8 cellular contexts compared by ENCODE assay signal in genomic region chr3:136343873-136344281, GRCh38.
DNase-seq lines count a peak whose midpoint lies in the region; ATAC-seq and TF ChIP-seq lines count a peak whose summit lies in the region.

No MANE protein-coding gene starts in this region.

- intact Hi-C loops in breast epithelium (cut with DNase I; ENCODE audit: low total_unique reads), result no loop called here
- intact Hi-C loops in lower lobe of right lung (cut with DNase I), result no loop called here

- H3K4me3 ChIP-seq in AG10803 (ENCODE audit: low read length), result no peak overlapping the region
- no peak overlapping the region for H3K4me3 ChIP-seq in breast epithelium
- no peak overlapping the region for H3K4me3 ChIP-seq in lower lobe of right lung

- H3K4me1 ChIP-seq in breast epithelium, result no peaks in the 10 kb centered on the region
- peaks cover 12% of the 10 kb centered on the region for H3K4me1 ChIP-seq in lower lobe of right lung

- H3K27me3 ChIP-seq in breast epithelium (no peaks in the 10 kb centered on the region), lower lobe of right lung (ENCODE audit: low read depth) (no peaks in the 10 kb centered on the region)

- H3K9me3 ChIP-seq in breast epithelium, result no peaks in the 10 kb centered on the region
- no peaks in the 10 kb centered on the region for H3K9me3 ChIP-seq in lower lobe of right lung

- H3K36me3 ChIP-seq in breast epithelium (no peaks in the 10 kb centered on the region), lower lobe of right lung (peaks cover 37% of the 10 kb centered on the region)

- ATAC-seq in lower lobe of right lung, result peak; percentile 91 to 95

- TF ChIP-seq POLR2A in breast epithelium (IDR thresholded peaks at IDR 0.05), result no peak

- no peak for TF ChIP-seq CTCF in AG10803 (conservative IDR thresholded peaks at IDR 0.05; ENCODE audit: low read length)
- no peak for TF ChIP-seq CTCF in breast epithelium (IDR thresholded peaks at IDR 0.05)
- TF ChIP-seq CTCF in lower lobe of right lung (IDR thresholded peaks at IDR 0.05), result no peak

- H3K27ac ChIP-seq in breast epithelium, result peak overlapping the region in 1 of 2 donors; percentile 10
- H3K27ac ChIP-seq in lower lobe of right lung, result no peak overlapping the region

- peak; percentile 97 for DNase-seq in AG10803 (ENCODE audit: low read depth)
- peak; percentile 95 for DNase-seq in LHCN-M2 (ENCODE audit: low read depth)
- peak; percentile 64 to 88 for DNase-seq in breast epithelium (ENCODE audit: low spot score in 2 of 2)
- DNase-seq in lower lobe of right lung, result peak; percentile 81
- no peak for DNase-seq in NCI-H1092 (lab: John Stamatoyannopoulos, UW)
- DNase-seq in NK-92 treated with Interleukin-12 subunit alpha and Interleukin-12 subunit beta, amount 100 ng/mL, for 24 hours (lab: John Stamatoyannopoulos, UW), result no peak
- DNase-seq in activated CD4-positive, alpha-beta T cell treated with anti-CD3 and anti-CD28 coated beads, Interleukin-2, amount 50 U/mL, for 48 hours, result no peak
- no peak for DNase-seq in GDM1 (lab: John Stamatoyannopoulos, UW)

Comparison
In these comparisons a context has a peak if more than half of its experiments do, and no peak if none do; other contexts are left out.
1. DNase-seq: peak in AG10803 (single experiment), LHCN-M2 (single experiment), breast epithelium (2 of 2) and lower lobe of right lung (single experiment); none in NCI-H1092 (single experiment), NK-92 treated with Interleukin-12 subunit alpha and Interleukin-12 subunit beta, amount 100 ng/mL, for 24 hours (single experiment), activated CD4-positive, alpha-beta T cell treated with anti-CD3 and anti-CD28 coated beads, Interleukin-2, amount 50 U/mL, for 48 hours (0 of 2) and GDM1 (single experiment).